Comparison of ENCODE assay signal across 8 cellular contexts in genomic region chr1:243343970-243344749, GRCh38.
DNase-seq lines count a peak whose midpoint lies in the region; ATAC-seq and TF ChIP-seq lines count a peak whose summit lies in the region.

No MANE protein-coding gene starts in this region.

- TF ChIP-seq POLR2A in heart left ventricle (IDR thresholded peaks at IDR 0.05) (no peak), body of pancreas (IDR thresholded peaks at IDR 0.05) (no peak)

- intact Hi-C loops in heart left ventricle (cut with DNase I) = loop anchor here in 9 of 10 donors (1.0 to 10.0 kb wide), 9 partner anchors 401 to 948 kb away; no protein-coding TSS in a partner anchor
- intact Hi-C loops in cardiac septum (cut with DNase I) = loop anchor here (2.0 to 10.0 kb wide), 3 partner anchors 403 to 929 kb away; no protein-coding TSS in a partner anchor
- intact Hi-C loops in body of pancreas (cut with DNase I) = no loop called here

- H3K27me3 ChIP-seq in heart left ventricle (no peaks in the 10 kb centered on the region), body of pancreas (no peaks in the 10 kb centered on the region)

- H3K4me3 ChIP-seq in heart left ventricle = no peak overlapping the region
- H3K4me3 ChIP-seq in body of pancreas = no peak overlapping the region

- TF ChIP-seq CTCF in heart left ventricle (IDR thresholded peaks at IDR 0.05) (peak; percentile 61 to 84 (median 80)), body of pancreas (IDR thresholded peaks at IDR 0.05) (peak in 6 of 7 experiments; percentile 57 to 76 (median 66))

- DNase-seq in heart left ventricle (no peak), cardiac septum (ENCODE audit: low spot score) (no peak), NCI-H510A treated with DMSO at 0.1 percent for 48 hours (lab: John Stamatoyannopoulos, UW) (peak; percentile 25), body of pancreas (no peak), left lobe of liver (ENCODE audit: low spot score) (no peak), mucosa of gallbladder (ENCODE audit: low spot score) (no peak)
- DNase-seq in activated naive CD4-positive, alpha-beta T cell treated with Interleukin-2 at 50 U/mL for 16 hours = no peak

- H3K4me1 ChIP-seq in heart left ventricle (peaks cover 0 to 9% (median 0%) of the 10 kb centered on the region in 12 donors), body of pancreas (no peaks in the 10 kb centered on the region)

- WGBS in heart left ventricle, 4 donors = 47 to 52% (median 48%) methylated on average over 3 of the region's 3 CpGs
- WGBS in body of pancreas, 2 donors = 31 to 36% methylated on average over 3 of the region's 3 CpGs

- no peak for ATAC-seq in heart left ventricle
- ATAC-seq in HG03521 (IDR thresholded peaks at IDR 0.05; ENCODE audit: unreplicated experiment) = peak; percentile 48
- ATAC-seq in body of pancreas = peak; percentile 77
- peak; percentile 94 for ATAC-seq in left lobe of liver

- no peaks in the 10 kb centered on the region for H3K9me3 ChIP-seq in heart left ventricle
- H3K9me3 ChIP-seq in body of pancreas = no peaks in the 10 kb centered on the region

- H3K27ac ChIP-seq in heart left ventricle (no peak overlapping the region), body of pancreas (no peak overlapping the region)

- peaks cover 0 to 68% (median 37%) of the 10 kb centered on the region in 9 donors for H3K36me3 ChIP-seq in heart left ventricle
- H3K36me3 ChIP-seq in body of pancreas (replicated peaks in 1 of 2; ENCODE audit: insufficient read depth in 1 of 2, low read depth in 2 of 2) = peaks cover 0 to 2% of the 10 kb centered on the region in 2 donors

Comparison
In these comparisons a context has a peak if more than half of its experiments do, and no peak if none do; other contexts are left out.
1. ATAC-seq: peak in HG03521 (single experiment), body of pancreas (single experiment) and left lobe of liver (single experiment); none in heart left ventricle (0 of 4).